7 cellular contexts compared by ENCODE assay signal in the genomic region with DNA sequence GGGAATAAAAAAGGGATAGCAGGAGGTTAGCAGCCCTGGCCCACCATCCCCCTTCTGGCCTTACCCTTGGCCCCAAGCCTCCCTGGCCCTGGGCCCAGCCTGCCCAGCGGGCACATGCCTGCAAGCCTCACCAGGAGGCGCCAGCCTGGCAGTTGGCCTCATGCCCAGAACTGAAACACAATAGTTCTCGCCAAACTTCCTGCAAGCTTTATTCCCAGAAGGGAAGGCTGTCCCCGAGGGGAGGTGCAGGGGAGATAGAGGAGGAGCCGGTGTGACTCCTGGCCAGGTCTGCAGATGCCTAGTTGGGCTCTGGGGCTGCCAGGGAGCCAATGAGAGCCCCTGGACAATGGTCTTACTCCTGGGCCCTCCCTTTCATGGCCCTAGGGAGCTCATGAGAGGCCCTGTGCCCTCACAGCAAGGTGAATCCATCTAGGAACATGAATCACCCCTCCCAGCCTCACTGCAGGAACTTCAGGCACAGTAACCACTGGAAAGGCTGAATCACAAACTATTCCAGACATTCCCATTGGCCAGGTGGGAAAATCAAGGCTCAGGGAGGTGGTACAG. TPM values are rescaled to one million over a fixed set of nuclear protein-coding genes. Genes with fewer than 3 reads are reported as not detected.
DNase-seq lines count a peak whose midpoint lies in the region; ATAC-seq lines count a peak whose summit lies in the region.

No MANE protein-coding gene starts in this region.

- H3K4me1 Mint-ChIP-seq in naive thymus-derived CD8-positive, alpha-beta T cell, result peaks cover 6 to 19% (median 13%) of the 10 kb centered on the region in 4 donors

- no peak overlapping the region for H3K4ac ChIP-seq in mesendoderm (ENCODE audit: low read depth, low read length)

- no peak overlapping the region for H4K8ac ChIP-seq in mesendoderm (ENCODE audit: low read depth, low read length)

- H2BK120ac ChIP-seq in mesendoderm (ENCODE audit: low read depth, low read length), result no peak overlapping the region

- no peaks in the 10 kb centered on the region for H3K79me2 ChIP-seq in mesendoderm (ENCODE audit: control insufficient read depth, insufficient read depth, low read length)

- H3K27me3 ChIP-seq in mesendoderm (ENCODE audit: insufficient read depth, low read length, poor library complexity), result no peaks in the 10 kb centered on the region

- no peak overlapping the region for H3K18ac ChIP-seq in mesendoderm (ENCODE audit: low read length)

- no peak overlapping the region for H3K27ac ChIP-seq in mesendoderm (ENCODE audit: low read depth, low read length)

- H3K23ac ChIP-seq in mesendoderm (ENCODE audit: low read length), result no peak overlapping the region

- H3K4me3 ChIP-seq in mesendoderm (ENCODE audit: low read length), result no peak overlapping the region

- H3K4me3 Mint-ChIP-seq in naive thymus-derived CD8-positive, alpha-beta T cell, result no peak overlapping the region

- no peak for ATAC-seq in GM18858 (IDR thresholded peaks at IDR 0.05; ENCODE audit: unreplicated experiment)
- ATAC-seq in naive thymus-derived CD8-positive, alpha-beta T cell, result no peak
- no peak for ATAC-seq in GM18861 (IDR thresholded peaks at IDR 0.05; ENCODE audit: unreplicated experiment)

- H3K4me2 ChIP-seq in mesendoderm (ENCODE audit: low read length), result no peak overlapping the region

- H3K36me3 ChIP-seq in mesendoderm (ENCODE audit: control insufficient read depth, insufficient read depth, low read length), result no peaks in the 10 kb centered on the region

- no peak overlapping the region for H2BK15ac ChIP-seq in mesendoderm (replicated peaks; ENCODE audit: low read depth)

- H3K9me3 Mint-ChIP-seq in naive thymus-derived CD8-positive, alpha-beta T cell, result no peaks in the 10 kb centered on the region

- no peak overlapping the region for H3K27ac Mint-ChIP-seq in naive thymus-derived CD8-positive, alpha-beta T cell

- H4K5ac ChIP-seq in mesendoderm (ENCODE audit: low read length), result no peak overlapping the region

- peak overlapping the region; percentile 1 for H3K56ac ChIP-seq in mesendoderm (ENCODE audit: low read length)

- WGBS in mesendoderm (ENCODE audit: extremely low coverage, insufficient coverage, low lambda C conversion rate), result no CpG with 5 or more reads among the region's 5 CpGs

- peaks cover 12 to 39% (median 24%) of the 10 kb centered on the region in 5 donors for H3K27me3 Mint-ChIP-seq in naive thymus-derived CD8-positive, alpha-beta T cell

- H3K4me1 ChIP-seq in mesendoderm (ENCODE audit: control insufficient read depth, low read depth, low read length), result peaks cover 32% of the 10 kb centered on the region

- H2BK5ac ChIP-seq in mesendoderm (ENCODE audit: low read length), result no peak overlapping the region

- peak overlapping the region; percentile 19 for H3K9ac ChIP-seq in mesendoderm (ENCODE audit: low read length)

- peak; percentile 33 for DNase-seq in HCEC 1CT
- DNase-seq in NCI-H748 (lab: John Stamatoyannopoulos, UW; ENCODE audit: unreplicated experiment), result peak; percentile 91
- DNase-seq in dermis blood vessel endothelial cell, result peak; percentile 93
- peak; percentile 67 for DNase-seq in mesendoderm
- no peak for DNase-seq in naive thymus-derived CD8-positive, alpha-beta T cell

- POLR2A ChIA-PET in naive thymus-derived CD8-positive, alpha-beta T cell (lab: Charles Lee), result no interaction called here

- H3K79me1 ChIP-seq in mesendoderm (ENCODE audit: low read length), result no peaks in the 10 kb centered on the region

- H2AK5ac ChIP-seq in mesendoderm (ENCODE audit: low read length), result peak overlapping the region; percentile 67

- no peaks in the 10 kb centered on the region for H3K36me3 Mint-ChIP-seq in naive thymus-derived CD8-positive, alpha-beta T cell

RNA-seq across cellular contexts. Expression of a gene that starts 4.0 kb away (rescaled TPM):
- total RNA-seq in dermis blood vessel endothelial cell, result 0.05 TPM in 1 of 2 replicates, not detected in the other
- polyA plus RNA-seq in mesendoderm (2013, experiment 1 of 2), result 1.7 TPM
- polyA plus RNA-seq in mesendoderm (2013, experiment 2 of 2), result 1.6 TPM
- not detected for total RNA-seq in naive thymus-derived CD8-positive, alpha-beta T cell
- not detected for polyA plus RNA-seq in naive thymus-derived CD8-positive, alpha-beta T cell

RNA-seq across cellular contexts. Expression of a gene that starts 37.5 kb away (rescaled TPM):
- 0.51 TPM in 1 of 2 replicates, not detected in the other for total RNA-seq in dermis blood vessel endothelial cell
- polyA plus RNA-seq in mesendoderm (2013, experiment 1 of 2), result 4.4 TPM
- polyA plus RNA-seq in mesendoderm (2013, experiment 2 of 2), result 4.5 TPM
- not detected for total RNA-seq in naive thymus-derived CD8-positive, alpha-beta T cell
- polyA plus RNA-seq in naive thymus-derived CD8-positive, alpha-beta T cell, result not detected

Comparison
In these comparisons a context has a peak if more than half of its experiments do, and no peak if none do; other contexts are left out.
1. DNase-seq: peak in HCEC 1CT (single experiment), NCI-H748 (single experiment), dermis blood vessel endothelial cell (single experiment) and mesendoderm (single experiment); none in naive thymus-derived CD8-positive, alpha-beta T cell (0 of 10).